ENCODE assay signal across 10 cellular contexts in the genomic region with DNA sequence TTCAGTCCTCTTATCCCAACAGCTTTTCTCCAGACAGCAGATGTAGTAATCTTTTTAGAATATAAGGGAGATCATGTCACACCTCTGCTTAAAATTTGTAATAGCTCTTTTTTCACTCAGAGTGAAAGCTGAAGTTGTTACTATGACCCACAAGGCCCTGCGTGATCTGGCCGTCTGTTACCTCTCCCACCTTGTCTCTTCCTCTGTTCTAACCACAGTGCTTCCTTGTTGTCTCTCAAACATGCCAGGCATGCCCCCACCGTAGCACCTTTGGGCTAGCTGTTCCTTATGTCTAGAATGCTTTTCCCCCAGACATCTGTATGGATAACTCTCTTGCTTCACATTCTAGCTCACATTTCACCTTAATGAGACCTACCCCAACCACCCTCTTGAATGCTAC. TPM values are rescaled to one million over a fixed set of nuclear protein-coding genes. Genes with fewer than 3 reads are reported as not detected.
DNase-seq lines count a peak whose midpoint lies in the region; ATAC-seq and TF ChIP-seq lines count a peak whose summit lies in the region.
"Had no signal": no experiment of that assay in that cellular context is flagged by ENCODE, and none has a peak within 500 bp of the region (broad histone marks: within the 10 kb centered on the region; RNA-seq: fewer than 3 reads in every experiment).

No MANE protein-coding gene starts in this region.

- no peaks in the 10 kb centered on the region for H3K27me3 Mint-ChIP-seq in CD8-positive, alpha-beta memory T cell
- H3K27me3 Mint-ChIP-seq in central memory CD8-positive, alpha-beta T cell: no peaks in the 10 kb centered on the region
- no peaks in the 10 kb centered on the region for H3K27me3 Mint-ChIP-seq in H9 (ENCODE audit: low read depth)

- no peak overlapping the region for H2AK5ac ChIP-seq in H9 (ENCODE audit: insufficient read length, low read length)

- no peak for TF ChIP-seq POLR2A in lower leg skin (IDR thresholded peaks at IDR 0.05)

- H4K91ac ChIP-seq in H9 (ENCODE audit: insufficient read length, low read depth, low read length): no peak overlapping the region

- peak overlapping the region; percentile 54; the same call in 1 of the 2 replicates for H2AFZ ChIP-seq in OCI-LY3 (ENCODE audit: low read depth, low read length)
- H2AFZ ChIP-seq in H9 (ENCODE audit: low read length): no peak overlapping the region

- H3K27ac ChIP-seq in CD8-positive, alpha-beta memory T cell (ENCODE audit: low read depth, low read length): peak overlapping the region; percentile 3
- H3K27ac ChIP-seq in OCI-LY3 (ENCODE audit: low read length): peak overlapping the region; percentile 49
- no peak overlapping the region for H3K27ac ChIP-seq in H9 (ENCODE audit: insufficient read length, low read depth, low read length)
- H3K27ac ChIP-seq: SK-N-MC had no signal

- no peaks in the 10 kb centered on the region for H3K23me2 ChIP-seq in H9 (ENCODE audit: insufficient read length, low read depth, low read length, poor library complexity, severe bottlenecking)

- no peak overlapping the region for H4K5ac ChIP-seq in H9 (ENCODE audit: insufficient read length, low read depth, low read length)

- peaks cover 49 to 64% (median 60%) of the 10 kb centered on the region in 3 donors for H3K4me1 Mint-ChIP-seq in CD8-positive, alpha-beta memory T cell
- H3K4me1 Mint-ChIP-seq in central memory CD8-positive, alpha-beta T cell: peaks cover 39% of the 10 kb centered on the region
- peaks cover 0 to 2% of the 10 kb centered on the region in 2 experiments; a peak in 2 of 4 replicates for H3K4me1 Mint-ChIP-seq in H9

- H3K4me3 ChIP-seq in CD8-positive, alpha-beta memory T cell (ENCODE audit: low read length): peak overlapping the region; percentile 40
- H3K4me3 ChIP-seq in OCI-LY3 (ENCODE audit: low read length): peak overlapping the region; percentile 32; the same call in 1 of the 2 replicates
- H3K4me3 ChIP-seq in lower leg skin (ENCODE audit: low read depth, poor library complexity, severe bottlenecking): no peak overlapping the region
- H3K4me3 ChIP-seq: SK-N-MC had no signal

- POLR2A ChIA-PET in CD8-positive, alpha-beta memory T cell (lab: Charles Lee): interaction anchor here (0.9 to 2.1 kb wide), 3 partner anchors 56 to 155 kb away, joined by 3 to 9 read pairs (median 4); a partner anchor contains a TSS

- no peak overlapping the region for H3K18ac ChIP-seq in H9 (ENCODE audit: insufficient read length, low read depth, low read length)

- H3K27ac Mint-ChIP-seq in CD8-positive, alpha-beta memory T cell: peak overlapping the region; percentile 88 to 96 (median 94)
- H3K27ac Mint-ChIP-seq in central memory CD8-positive, alpha-beta T cell (ENCODE audit: low read depth): peak overlapping the region; percentile 95
- no peak overlapping the region for H3K27ac Mint-ChIP-seq in H9

- TF ChIP-seq CTCF in OCI-LY3 (IDR thresholded peaks at IDR 0.05; ENCODE audit: low read depth, low read length) (no peak), H9 (conservative IDR thresholded peaks at IDR 0.05) (no peak), lower leg skin (IDR thresholded peaks at IDR 0.05) (no peak)

- no CpG with 5 or more reads among the region's 3 CpGs for WGBS in H9 (ENCODE audit: extremely low coverage, insufficient read length, low lambda C conversion rate)
- WGBS in lower leg skin, 2 donors: 65 to 79% methylated on average over 3 of the region's 3 CpGs

- no peak overlapping the region for H3K4ac ChIP-seq in H9 (ENCODE audit: low read depth, low read length)

- H3K4me3 Mint-ChIP-seq in CD8-positive, alpha-beta memory T cell: peak overlapping the region; percentile 70 to 83 (median 73)
- H3K4me3 Mint-ChIP-seq in central memory CD8-positive, alpha-beta T cell: peak overlapping the region; percentile 74
- no peak overlapping the region for H3K4me3 Mint-ChIP-seq in H9

- H3K9me3 Mint-ChIP-seq in CD8-positive, alpha-beta memory T cell: no peaks in the 10 kb centered on the region
- H3K9me3 Mint-ChIP-seq in central memory CD8-positive, alpha-beta T cell: no peaks in the 10 kb centered on the region
- H3K9me3 Mint-ChIP-seq in H9: no peaks in the 10 kb centered on the region

- peak overlapping the region; percentile 63 for H3K4me2 ChIP-seq in OCI-LY3 (ENCODE audit: low read length)
- H3K4me2 ChIP-seq in H9 (ENCODE audit: insufficient read depth, insufficient read length, low read length): no peak overlapping the region

- DNase-seq in CD8-positive, alpha-beta memory T cell: peak; percentile 40 to 70 (median 58)
- DNase-seq in central memory CD8-positive, alpha-beta T cell (ENCODE audit: low spot score in 2 of 2): peak in 1 of 2 donors; percentile 34
- DNase-seq in putamen (ENCODE audit: low spot score) (no peak), EL (no peak), H9 (no peak), lower leg skin (ENCODE audit: low spot score in 2 of 2) (no peak)
- DNase-seq: mesenchymal stem cell had no signal

- H3K36me3 ChIP-seq in CD8-positive, alpha-beta memory T cell (ENCODE audit: insufficient read depth, low read length): peaks cover 33% of the 10 kb centered on the region
- peaks cover 39% of the 10 kb centered on the region for H3K36me3 ChIP-seq in OCI-LY3 (replicated peaks; ENCODE audit: low read depth, low read length)

- peak; percentile 66 for ATAC-seq in GM21528 (IDR thresholded peaks at IDR 0.05; ENCODE audit: low FRiP score, unreplicated experiment)
- ATAC-seq in central memory CD8-positive, alpha-beta T cell (replicated peaks; ENCODE audit: extremely low read depth, poor library complexity, severe bottlenecking): peak; percentile 98

- no peak overlapping the region for H2BK5ac ChIP-seq in H9 (ENCODE audit: insufficient read length, low read length)

- peak overlapping the region; percentile 19; the same call in 1 of the 2 replicates for H3K9ac ChIP-seq in OCI-LY3 (ENCODE audit: low read length)
- H3K9ac ChIP-seq in H9 (ENCODE audit: extremely low read depth, insufficient read length, low read length): no peak overlapping the region

- no peak overlapping the region for H2BK15ac ChIP-seq in H9 (ENCODE audit: low read depth, low read length)

- peaks cover 3% of the 10 kb centered on the region for H3K79me1 ChIP-seq in H9 (ENCODE audit: insufficient read depth, low read depth, low read length, poor library complexity, severe bottlenecking)

- H3K23ac ChIP-seq in H9 (ENCODE audit: insufficient read length, low read depth, low read length): no peak overlapping the region

- H3K79me2 ChIP-seq in OCI-LY3 (ENCODE audit: low read length) (peaks cover 58% of the 10 kb centered on the region), H9 (ENCODE audit: insufficient read depth, low read length) (no peaks in the 10 kb centered on the region)

- H3K36me3 Mint-ChIP-seq in CD8-positive, alpha-beta memory T cell: peaks cover 8 to 57% (median 22%) of the 10 kb centered on the region in 3 donors
- H3K36me3 Mint-ChIP-seq in central memory CD8-positive, alpha-beta T cell (ENCODE audit: insufficient read depth): peaks cover 43% of the 10 kb centered on the region
- H3K36me3 Mint-ChIP-seq in H9 (ENCODE audit: insufficient read depth in 1 of 3, low read depth in 3 of 3): peaks cover 5 to 41% (median 34%) of the 10 kb centered on the region in 3 experiments; a peak in 6 of 7 replicates

- no peak overlapping the region for H2BK120ac ChIP-seq in H9 (ENCODE audit: low read depth, low read length, poor library complexity, severe bottlenecking)

- H4K20me1 ChIP-seq in OCI-LY3 (ENCODE audit: insufficient read depth, low read length) (no peaks in the 10 kb centered on the region), H9 (ENCODE audit: control insufficient read depth, insufficient read depth, insufficient read length) (no peaks in the 10 kb centered on the region)

- CTCF ChIA-PET in CD8-positive, alpha-beta memory T cell (lab: Charles Lee): interaction anchor here (1.1 to 2.1 kb wide), 4 partner anchors 10 to 149 kb away, joined by 3 to 8 read pairs (median 6); no protein-coding TSS in a partner anchor

- H2BK12ac ChIP-seq in H9 (ENCODE audit: insufficient read length, low read depth, low read length): no peak overlapping the region

- H3T11ph ChIP-seq in H9 (ENCODE audit: low read length): no peak overlapping the region

- H3K27me3 ChIP-seq in CD8-positive, alpha-beta memory T cell (ENCODE audit: insufficient read depth, low read length, poor library complexity, severe bottlenecking): no peaks in the 10 kb centered on the region
- no peaks in the 10 kb centered on the region for H3K27me3 ChIP-seq in OCI-LY3 (ENCODE audit: low read depth, low read length)
- no peaks in the 10 kb centered on the region for H3K27me3 ChIP-seq in H9 (ENCODE audit: insufficient read depth, low read length)

- intact Hi-C loops in lower leg skin (cut with DNase I; ENCODE audit: low total_unique reads): loop anchor here (2.0 kb wide), 1 partner anchor 34 kb away; no protein-coding TSS in a partner anchor

- no peaks in the 10 kb centered on the region for H3K9me3 ChIP-seq in CD8-positive, alpha-beta memory T cell (ENCODE audit: low read length)
- no peaks in the 10 kb centered on the region for H3K9me3 ChIP-seq in OCI-LY3 (ENCODE audit: insufficient read depth, low read length)
- H3K9me3 ChIP-seq in H9 (ENCODE audit: control insufficient read depth, low read depth, low read length): no peaks in the 10 kb centered on the region

- peaks cover 54% of the 10 kb centered on the region for H3K4me1 ChIP-seq in CD8-positive, alpha-beta memory T cell (ENCODE audit: insufficient read depth, low read length)
- H3K4me1 ChIP-seq in OCI-LY3 (ENCODE audit: low read length) (peaks cover 31% of the 10 kb centered on the region), H9 (ENCODE audit: insufficient read depth, low read length) (no peaks in the 10 kb centered on the region)

- no peak overlapping the region for H3K56ac ChIP-seq in H9 (ENCODE audit: insufficient read length, low read depth, low read length)

- no peak overlapping the region for H4K8ac ChIP-seq in H9 (replicated peaks; ENCODE audit: insufficient read length, low read depth, low read length)

- H2BK20ac ChIP-seq in H9 (ENCODE audit: low read depth, low read length, poor library complexity, severe bottlenecking): no peak overlapping the region

- no peak overlapping the region for H3K14ac ChIP-seq in H9 (ENCODE audit: insufficient read depth, low read length)

RNA-seq across cellular contexts. Expression of a gene that starts 6.5 kb away (rescaled TPM):
- 10 to 100 TPM; 27.1 to 34.0 TPM for total RNA-seq in CD8-positive, alpha-beta memory T cell
- polyA plus RNA-seq in CD8-positive, alpha-beta memory T cell: 21.2 TPM
- total RNA-seq in H9 (2021) (23.9 and 27.2 TPM in 2 replicates), lower leg skin (10 to 100 TPM; 30.8 to 41.2 (median 37.2) TPM)

RNA-seq across cellular contexts. Expression of a gene that starts 22.4 kb away (rescaled TPM):
- 1 to 10 TPM; 1.2 to 2.0 TPM for total RNA-seq in CD8-positive, alpha-beta memory T cell
- 15.5 TPM for polyA plus RNA-seq in CD8-positive, alpha-beta memory T cell
- total RNA-seq in H9 (2021) (not detected in 2 replicates), lower leg skin (1 to 10 TPM; 1.4 to 5.5 (median 3.4) TPM)

RNA-seq across cellular contexts. Expression of a gene that starts 34.8 kb away (rescaled TPM):
- total RNA-seq in CD8-positive, alpha-beta memory T cell: 1 to 10 TPM in 1 of 2 experiments, under 1 TPM in 1; 0.42 to 1.1 TPM
- 0.66 TPM for polyA plus RNA-seq in CD8-positive, alpha-beta memory T cell
- total RNA-seq in H9 (2021): 0.18 and 0.37 TPM in 2 replicates
- total RNA-seq in lower leg skin: 10 to 100 TPM in 1 of 4 donors, 1 to 10 TPM in 2, under 1 TPM in 1; 0.62 to 11.6 (median 2.4) TPM

RNA-seq across cellular contexts. Expression of a gene that starts 56.1 kb away (rescaled TPM):
- 10 to 100 TPM; 22.3 to 22.5 TPM for total RNA-seq in CD8-positive, alpha-beta memory T cell
- polyA plus RNA-seq in CD8-positive, alpha-beta memory T cell: 18.3 TPM
- total RNA-seq in H9 (2021): 5.5 and 5.9 TPM in 2 replicates
- total RNA-seq in lower leg skin: 10 to 100 TPM; 19.4 to 27.2 (median 23.5) TPM

Comparison
In these comparisons a context has a peak if more than half of its experiments do, and no peak if none do; other contexts are left out.
1. DNase-seq: peak in CD8-positive, alpha-beta memory T cell (5 of 5); none in putamen (single experiment), EL (single experiment), H9 (single experiment) and lower leg skin (0 of 2).
2. H3K27ac Mint-ChIP-seq: peak in CD8-positive, alpha-beta memory T cell (8 of 8) and central memory CD8-positive, alpha-beta T cell (single experiment); none in H9 (0 of 3).
3. H3K4me3 Mint-ChIP-seq: peak in CD8-positive, alpha-beta memory T cell (7 of 7) and central memory CD8-positive, alpha-beta T cell (single experiment); none in H9 (0 of 2).